9 cellular contexts compared by ENCODE assay signal in genomic region chr20:48760403-48760889, GRCh38.
A peak's percentile ranks its signal among the peaks of the same experiment; 100 is the strongest.
DNase-seq lines count a peak whose midpoint lies in the region; ATAC-seq, FAIRE-seq and TF ChIP-seq lines count a peak whose summit lies in the region.
"Had no signal": no experiment of that assay in that cellular context is flagged by ENCODE, and none has a peak within 500 bp of the region (broad histone marks: within the 10 kb centered on the region; RNA-seq: fewer than 3 reads in every experiment).

No MANE protein-coding gene starts in this region.

- POLR2A ChIA-PET in activated B cell treated with CpG ODN at 0.5 μM for 24 hours (lab: Charles Lee) = interaction anchor here (0.8 to 2.1 kb wide), 10 partner anchors 9 to 81 kb away, joined by 3 to 8 read pairs (median 4); no protein-coding TSS in a partner anchor

- FAIRE-seq in bronchial epithelial cell (lab: Jason Lieb, UNC) = no peak
- FAIRE-seq: H1 had no signal

- H3K4me3 ChIP-seq in GM06990 (replicated peaks; ENCODE audit: low read depth, low read length) = peak overlapping the region; percentile 0; the same call in 1 of the 2 replicates
- no peak overlapping the region for H3K4me3 ChIP-seq in HL-60 (replicated peaks; ENCODE audit: insufficient read depth, low read length)
- H3K4me3 ChIP-seq in bronchial epithelial cell (ENCODE audit: low read depth, low read length) = no peak overlapping the region

- H3K27me3 Mint-ChIP-seq in activated B cell treated with CpG ODN at 0.5 μM for 24 hours = no peaks in the 10 kb centered on the region

- H3K36me3 Mint-ChIP-seq in activated B cell treated with CpG ODN at 0.5 μM for 24 hours (ENCODE audit: low read depth) = peaks cover 27% of the 10 kb centered on the region

- intact Hi-C loops in activated B cell treated with CpG ODN at 0.5 μM for 24 hours (cut with micrococcal nuclease) = loop anchor here (1.0 to 2.0 kb wide), 3 partner anchors 22 to 38 kb away; no protein-coding TSS in a partner anchor

- H3K27ac Mint-ChIP-seq in activated B cell treated with CpG ODN at 0.5 μM for 24 hours = peak overlapping the region; percentile 95

- peaks cover 91% of the 10 kb centered on the region for H3K4me1 Mint-ChIP-seq in activated B cell treated with CpG ODN at 0.5 μM for 24 hours

- H3K9me3 Mint-ChIP-seq in activated B cell treated with CpG ODN at 0.5 μM for 24 hours = peaks cover 7% of the 10 kb centered on the region

- H3K27ac ChIP-seq in HL-60 (replicated peaks) = peak overlapping the region; percentile 77

- ATAC-seq in activated B cell treated with CpG ODN at 0.5 μM for 24 hours (ENCODE audit: low read depth) (peak; percentile 73), omental fat pad (ENCODE audit: low FRiP score) (peak; percentile 39)

- CTCF ChIA-PET in activated B cell treated with CpG ODN at 0.5 μM for 24 hours (lab: Charles Lee) = no interaction called here

- H3K27me3 ChIP-seq in GM06990 (replicated peaks; ENCODE audit: control insufficient read depth, insufficient read depth, low read length) = no peaks in the 10 kb centered on the region
- H3K27me3 ChIP-seq in HL-60 (ENCODE audit: insufficient read depth, poor library complexity, severe bottlenecking) = no peaks in the 10 kb centered on the region
- H3K27me3 ChIP-seq in bronchial epithelial cell (ENCODE audit: control insufficient read depth, insufficient read depth, low read length) = no peaks in the 10 kb centered on the region

- peaks cover 4% of the 10 kb centered on the region for H3K36me3 ChIP-seq in GM06990 (ENCODE audit: control insufficient read depth, insufficient read depth, low read length)
- H3K36me3 ChIP-seq in bronchial epithelial cell (ENCODE audit: control insufficient read depth, insufficient read depth, low read length) = no peaks in the 10 kb centered on the region

- TF ChIP-seq CTCF in GM06990 (IDR thresholded peaks at IDR 0.05; ENCODE audit: insufficient read depth, low read length, poor library complexity, severe bottlenecking) (no peak), HL-60 (IDR thresholded peaks at IDR 0.05; ENCODE audit: insufficient read depth, low read length) (no peak), activated B cell treated with CpG ODN at 0.5 μM for 24 hours (IDR thresholded peaks at IDR 0.05) (no peak), bronchial epithelial cell (IDR thresholded peaks at IDR 0.05; ENCODE audit: insufficient read depth, low read length, severe bottlenecking) (no peak), omental fat pad (IDR thresholded peaks at IDR 0.05) (no peak)

- DNase-seq in GM06990 (ENCODE audit: extremely low read depth, insufficient read length) = peak; percentile 72
- DNase-seq in HL-60 (ENCODE audit: low read depth in 1 of 2, low spot score in 1 of 2) = peak; percentile 65 to 89
- DNase-seq in activated B cell treated with CpG ODN at 0.5 μM for 24 hours = no peak
- peak; percentile 69 for DNase-seq in bronchial epithelial cell (ENCODE audit: low read depth)
- DNase-seq in omental fat pad (ENCODE audit: low spot score) = no peak
- DNase-seq in OCI-M1 (lab: John Stamatoyannopoulos, UW) = no peak
- no peak for DNase-seq in epidermal melanocyte (ENCODE audit: insufficient read length, low spot score)
- no peak for DNase-seq in NCI-H82 treated with DMSO at 0.1 percent for 48 hours (lab: John Stamatoyannopoulos, UW; ENCODE audit: unreplicated experiment)

- H3K4me3 Mint-ChIP-seq in activated B cell treated with CpG ODN at 0.5 μM for 24 hours = peak overlapping the region; percentile 75

Comparison
In these comparisons a context has a peak if more than half of its experiments do, and no peak if none do; other contexts are left out.
1. DNase-seq: peak in GM06990 (single experiment), HL-60 (2 of 2) and bronchial epithelial cell (single experiment); none in activated B cell treated with CpG ODN at 0.5 μM for 24 hours (single experiment), omental fat pad (single experiment), OCI-M1 (single experiment), epidermal melanocyte (single experiment) and NCI-H82 treated with DMSO at 0.1 percent for 48 hours (single experiment).